In the genomic region with DNA sequence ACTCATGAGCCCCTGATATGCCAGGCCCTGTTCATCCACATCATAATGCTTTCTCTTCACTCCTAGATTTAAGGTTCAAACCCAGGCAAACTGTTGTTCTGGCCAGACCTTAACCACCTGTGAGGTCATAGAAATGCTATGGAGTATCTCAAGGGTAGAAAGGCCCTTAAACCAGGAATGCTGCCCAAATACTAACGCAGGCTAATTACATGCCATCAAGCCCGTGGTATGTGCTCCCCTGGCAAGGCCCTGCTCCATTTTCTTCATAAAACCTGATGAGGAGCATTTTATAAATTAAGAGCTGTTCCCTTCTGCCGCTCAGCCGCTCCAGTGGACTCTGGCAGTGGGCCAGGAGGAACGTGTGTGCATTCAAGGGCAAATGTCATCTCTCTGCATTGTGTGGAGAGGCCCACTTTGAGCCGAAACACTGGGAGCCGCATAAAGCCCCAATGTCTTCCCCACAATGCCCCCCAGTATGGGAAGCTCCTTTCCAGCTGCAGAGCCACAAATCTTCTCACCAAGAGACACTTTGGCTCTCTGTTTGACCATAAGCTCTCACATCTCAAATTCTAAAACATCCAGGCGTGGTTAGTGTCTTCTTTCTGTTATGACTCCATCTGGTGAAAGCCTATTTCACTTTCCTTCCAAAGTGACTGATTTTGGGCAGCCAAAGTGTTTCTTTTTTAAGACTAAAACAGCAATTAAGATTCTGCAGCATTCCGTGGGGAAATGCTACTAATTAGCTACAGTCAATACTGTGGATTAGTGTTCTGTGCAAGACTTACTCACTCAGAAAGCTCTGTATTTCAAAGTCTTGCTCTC, we compare ENCODE assay signal across 12 cellular contexts.
DNase-seq lines count a peak whose midpoint lies in the region; ATAC-seq, FAIRE-seq and TF ChIP-seq lines count a peak whose summit lies in the region.
"Had no signal": no experiment of that assay in that cellular context is flagged by ENCODE, and none has a peak within 500 bp of the region (broad histone marks: within the 10 kb centered on the region; RNA-seq: fewer than 3 reads in every experiment).

No MANE protein-coding gene starts in this region.

- H3K4me2 ChIP-seq in HepG2 (ENCODE audit: low read depth, low read length) = no peak overlapping the region

- in situ Hi-C loops in HepG2 (cut with HindIII; ENCODE audit: extremely low pct_ligation_motif_present, low pct_unique_long_range_greater_than_20kb) = no loop called here

- TF ChIP-seq EP300 in HepG2 (IDR thresholded peaks at IDR 0.05; ENCODE audit: low read depth in 2 of 2, low read length in 2 of 2) (no peak), HepG2 (CRISPR knock-in tag; IDR thresholded peaks at IDR 0.05; ENCODE audit: borderline replicate concordance) (no peak)

- H3K79me2 ChIP-seq in HepG2 (ENCODE audit: insufficient read depth, low read length) = no peaks in the 10 kb centered on the region

- no peak for TF ChIP-seq RAD21 in HepG2 (CRISPR knock-in tag; IDR thresholded peaks at IDR 0.05)

- H3K4me1 ChIP-seq in HepG2 (ENCODE audit: insufficient read depth, low read length) = peaks cover 13% of the 10 kb centered on the region
- H3K4me1 ChIP-seq in right lobe of liver = peaks cover 0 to 12% (median 0%) of the 10 kb centered on the region in 4 donors
- H3K4me1 ChIP-seq in effector memory CD4-positive, alpha-beta T cell (ENCODE audit: control insufficient read depth, insufficient read depth, low read length, poor library complexity, severe bottlenecking) = no peaks in the 10 kb centered on the region

- TF ChIP-seq CTCF in HepG2 (CRISPR knock-in tag; IDR thresholded peaks at IDR 0.05) (no peak), right lobe of liver (IDR thresholded peaks at IDR 0.05) (no peak)

- no peaks in the 10 kb centered on the region for H3K36me3 Mint-ChIP-seq in activated T-helper 17 cell treated with anti-CD3 and anti-CD28 coated beads, Interleukin-2, amount 50 U/mL, for 72 hours (ENCODE audit: low read depth)

- H3K27ac ChIP-seq in HepG2 (ENCODE audit: extremely low read length, insufficient read depth, low read length) (no peak overlapping the region), right lobe of liver (no peak overlapping the region)
- no peak overlapping the region for H3K27ac ChIP-seq in effector memory CD4-positive, alpha-beta T cell (ENCODE audit: insufficient read depth, low read length, poor library complexity, severe bottlenecking)

- H3K4me3 ChIP-seq in HepG2 (replicated peaks in 1 of 3; ENCODE audit: insufficient read depth in 1 of 3, low read depth in 2 of 3, low read length in 3 of 3) (no peak overlapping the region; a peak in 1 of 6 replicates), right lobe of liver (no peak overlapping the region)
- no peak overlapping the region for H3K4me3 ChIP-seq in effector memory CD4-positive, alpha-beta T cell (ENCODE audit: insufficient read depth, low read depth, low read length, poor library complexity, severe bottlenecking)

- no peaks in the 10 kb centered on the region for H3K4me1 Mint-ChIP-seq in activated T-helper 17 cell treated with anti-CD3 and anti-CD28 coated beads, Interleukin-2, amount 50 U/mL, for 72 hours

- H2AFZ ChIP-seq in HepG2 (ENCODE audit: low read length) = no peak overlapping the region

- H3K4me3 Mint-ChIP-seq in activated T-helper 17 cell treated with anti-CD3 and anti-CD28 coated beads, Interleukin-2, amount 50 U/mL, for 72 hours = no peak overlapping the region

- TF ChIP-seq POLR2A in HepG2 (IDR thresholded peaks at IDR 0.05; ENCODE audit: insufficient read depth in 1 of 2, low read depth in 2 of 2, low read length in 2 of 2) (no peak), right lobe of liver (IDR thresholded peaks at IDR 0.05) (no peak)

- H3K9ac ChIP-seq in HepG2 (ENCODE audit: insufficient read depth, low read depth, low read length) = no peak overlapping the region

- POLR2A ChIA-PET in HepG2 (lab: Yijun Ruan, JAX) = no interaction called here

- H3K9me3 ChIP-seq in HepG2 (ENCODE audit: low read length) = no peaks in the 10 kb centered on the region
- no peaks in the 10 kb centered on the region for H3K9me3 ChIP-seq in right lobe of liver
- no peaks in the 10 kb centered on the region for H3K9me3 ChIP-seq in effector memory CD4-positive, alpha-beta T cell (ENCODE audit: control insufficient read depth, low read length)

- ATAC-seq in HepG2 (no peak), right lobe of liver (no peak), HG03521 (IDR thresholded peaks at IDR 0.05; ENCODE audit: unreplicated experiment) (no peak)
- ATAC-seq in activated T-helper 17 cell treated with anti-CD3 and anti-CD28 coated beads, Interleukin-2, amount 50 U/mL, for 72 hours (replicated peaks) = no peak

- no peak overlapping the region for H3K27ac Mint-ChIP-seq in activated T-helper 17 cell treated with anti-CD3 and anti-CD28 coated beads, Interleukin-2, amount 50 U/mL, for 72 hours

- no peak for DNase-seq in HepG2 (ENCODE audit: low spot score)
- no peak for DNase-seq in right lobe of liver
- peak; percentile 19 for DNase-seq in fibroblast of gingiva (ENCODE audit: low read depth)
- peak; percentile 34 for DNase-seq in myocyte (ENCODE audit: low read depth)
- no peak for DNase-seq in effector memory CD4-positive, alpha-beta T cell
- no peak for DNase-seq in H4 (ENCODE audit: low spot score)
- DNase-seq: AML-193; NCI-H2029 treated with DMSO at 0.1 percent for 48 hours; occipital lobe; stimulated activated CD4-positive, alpha-beta T cell treated with anti-CD3 and anti-CD28 coated beads, Interleukin-4, amount 100 ng/mL, for 24 hours had no signal

- CTCF ChIA-PET in HepG2 (lab: Yijun Ruan, JAX; ENCODE audit: low intra/inter-chr PET ratio, low total read pairs) = no interaction called here

- H4K20me1 ChIP-seq in HepG2 (ENCODE audit: insufficient read depth, low read length) = no peaks in the 10 kb centered on the region

- FAIRE-seq in HepG2 (lab: Jason Lieb, UNC) = no peak

- BruUV-seq in HepG2 (replicated peaks; lab: Mats Ljungman, UMichigan) = no TSS peak

- H3K27me3 ChIP-seq in HepG2 (ENCODE audit: control insufficient read depth in 1 of 2, insufficient read depth in 2 of 2, low read length in 2 of 2) = peaks cover 0 to 9% of the 10 kb centered on the region in 2 experiments; a peak in 2 of 5 replicates
- H3K27me3 ChIP-seq in right lobe of liver = no peaks in the 10 kb centered on the region
- peaks cover 3% of the 10 kb centered on the region for H3K27me3 ChIP-seq in effector memory CD4-positive, alpha-beta T cell (replicated peaks; ENCODE audit: control insufficient read depth, insufficient read depth, low read length, poor library complexity, severe bottlenecking)

- H3K36me3 ChIP-seq in HepG2 (replicated peaks in 1 of 2; ENCODE audit: control insufficient read depth in 1 of 2, insufficient read depth in 2 of 2, low read length in 2 of 2) (no peaks in the 10 kb centered on the region), right lobe of liver (no peaks in the 10 kb centered on the region)
- no peaks in the 10 kb centered on the region for H3K36me3 ChIP-seq in effector memory CD4-positive, alpha-beta T cell (ENCODE audit: control insufficient read depth, insufficient read depth, low read length)

- WGBS in HepG2 (ENCODE audit: low lambda C conversion rate) = 25% methylated on average over 7 of the region's 9 CpGs
- WGBS in right lobe of liver (ENCODE audit: insufficient coverage, low coverage, low lambda C conversion rate, missing lambda C conversion rate) = 89% methylated on average over 5 of the region's 9 CpGs

- intact Hi-C loops in HepG2 (cut with micrococcal nuclease; ENCODE audit: unreplicated experiment) (no loop called here), right lobe of liver (cut with DNase I) (no loop called here)

- peaks cover 6% of the 10 kb centered on the region for H3K9me3 Mint-ChIP-seq in activated T-helper 17 cell treated with anti-CD3 and anti-CD28 coated beads, Interleukin-2, amount 50 U/mL, for 72 hours

- H3K27me3 Mint-ChIP-seq in activated T-helper 17 cell treated with anti-CD3 and anti-CD28 coated beads, Interleukin-2, amount 50 U/mL, for 72 hours = peaks cover 18% of the 10 kb centered on the region

TF ChIP-seq in HepG2, 621 proteins besides CTCF, POLR2A, EP300 and RAD21 (continues in another document):
- TF ChIP-seq, protein P1, sequence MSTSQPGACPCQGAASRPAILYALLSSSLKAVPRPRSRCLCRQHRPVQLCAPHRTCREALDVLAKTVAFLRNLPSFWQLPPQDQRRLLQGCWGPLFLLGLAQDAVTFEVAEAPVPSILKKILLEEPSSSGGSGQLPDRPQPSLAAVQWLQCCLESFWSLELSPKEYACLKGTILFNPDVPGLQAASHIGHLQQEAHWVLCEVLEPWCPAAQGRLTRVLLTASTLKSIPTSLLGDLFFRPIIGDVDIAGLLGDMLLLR (CRISPR knock-in tag; IDR thresholded peaks at IDR 0.05) = no peak
- TF ChIP-seq AHR (CRISPR knock-in tag; IDR thresholded peaks at IDR 0.05) = no peak
- no peak for TF ChIP-seq SOX13 (IDR thresholded peaks at IDR 0.05)
- TF ChIP-seq SOX13 (CRISPR knock-in tag; conservative IDR thresholded peaks at IDR 0.05 in 1 of 2, IDR thresholded peaks at IDR 0.05 in 1 of 2) = 0 out of 4 replicates have a peak, but pooled peaks of 1 of the 2 experiments have one; percentile 21
- no peak for TF ChIP-seq HNRNPLL (IDR thresholded peaks at IDR 0.05; ENCODE audit: low read depth, low read length, poor library complexity, severe bottlenecking)

Comparison
In these comparisons a context has a peak if more than half of its experiments do, and no peak if none do; other contexts are left out.
1. DNase-seq: peak in fibroblast of gingiva (single experiment) and myocyte (single experiment); none in HepG2 (single experiment), right lobe of liver (0 of 3), effector memory CD4-positive, alpha-beta T cell (0 of 3) and H4 (single experiment).